Comparison of ENCODE assay signal across 1 cellular context in the genomic region with DNA sequence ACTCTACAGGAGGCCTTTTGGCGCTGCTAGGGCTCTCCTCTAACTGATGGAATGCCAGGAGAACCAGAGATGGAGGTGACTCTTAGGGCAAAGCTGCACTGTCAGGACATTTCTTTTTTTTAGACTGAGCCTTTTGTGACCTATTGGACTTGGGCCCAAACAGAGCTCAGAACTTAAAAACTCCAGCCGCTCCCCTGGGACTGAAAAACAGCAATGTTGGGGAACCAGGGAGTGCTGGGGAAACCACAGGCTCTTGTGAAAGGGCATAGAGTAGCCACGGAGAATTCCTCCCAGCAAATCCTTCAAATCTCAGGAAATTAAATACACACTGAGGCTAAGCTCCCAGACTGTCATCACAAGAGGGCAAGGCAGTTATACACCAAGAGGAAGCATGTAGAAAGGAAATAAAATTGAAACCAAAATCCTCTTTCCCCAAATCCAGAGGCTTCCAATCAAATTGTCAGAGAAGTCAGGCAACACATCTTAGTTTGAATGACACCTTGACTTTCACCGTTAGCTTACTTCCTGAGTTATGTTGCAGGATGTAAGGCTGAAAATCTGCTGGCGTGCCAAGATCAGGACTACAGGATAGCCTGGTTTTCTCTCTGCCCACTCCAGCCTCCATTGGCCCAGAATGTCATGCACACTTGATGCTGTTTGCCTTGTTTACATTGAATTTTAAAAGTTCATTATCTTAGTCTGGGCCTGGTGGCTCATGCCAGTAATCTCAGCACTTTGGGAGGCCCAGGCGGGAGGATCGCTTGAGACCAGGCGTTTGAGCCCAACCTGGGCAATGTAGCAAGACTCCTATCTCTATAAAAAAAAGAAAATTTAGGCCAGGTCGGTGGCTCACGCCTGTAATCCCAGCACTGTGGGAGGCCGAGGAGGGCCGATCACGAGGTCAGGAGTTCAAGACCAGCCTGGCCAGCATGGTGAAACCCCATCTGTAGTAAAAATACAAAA.
TF ChIP-seq lines count a peak whose summit lies in the region.

No MANE protein-coding gene starts in this region.

TF ChIP-seq in liver, 16 proteins besides CTCF, POLR2A, EP300 and RAD21 (continued from another document):
- TF ChIP-seq, protein P1, sequence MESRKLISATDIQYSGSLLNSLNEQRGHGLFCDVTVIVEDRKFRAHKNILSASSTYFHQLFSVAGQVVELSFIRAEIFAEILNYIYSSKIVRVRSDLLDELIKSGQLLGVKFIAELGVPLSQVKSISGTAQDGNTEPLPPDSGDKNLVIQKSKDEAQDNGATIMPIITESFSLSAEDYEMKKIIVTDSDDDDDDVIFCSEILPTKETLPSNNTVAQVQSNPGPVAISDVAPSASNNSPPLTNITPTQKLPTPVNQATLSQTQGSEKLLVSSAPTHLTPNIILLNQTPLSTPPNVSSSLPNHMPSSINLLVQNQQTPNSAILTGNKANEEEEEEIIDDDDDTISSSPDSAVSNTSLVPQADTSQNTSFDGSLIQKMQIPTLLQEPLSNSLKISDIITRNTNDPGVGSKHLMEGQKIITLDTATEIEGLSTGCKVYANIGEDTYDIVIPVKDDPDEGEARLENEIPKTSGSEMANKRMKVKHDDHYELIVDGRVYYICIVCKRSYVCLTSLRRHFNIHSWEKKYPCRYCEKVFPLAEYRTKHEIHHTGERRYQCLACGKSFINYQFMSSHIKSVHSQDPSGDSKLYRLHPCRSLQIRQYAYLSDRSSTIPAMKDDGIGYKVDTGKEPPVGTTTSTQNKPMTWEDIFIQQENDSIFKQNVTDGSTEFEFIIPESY (IDR thresholded peaks at IDR 0.05) = no peak
TF ChIP-seq in liver: peak in this region for 0.
